Comparison of ENCODE assay signal across 8 cellular contexts in genomic region chr1:235080788-235081187, GRCh38. TPM values are rescaled to one million over a fixed set of nuclear protein-coding genes. Genes with fewer than 3 reads are reported as not detected.
DNase-seq lines count a peak whose midpoint lies in the region; ATAC-seq, FAIRE-seq and TF ChIP-seq lines count a peak whose summit lies in the region.
"Not testable (repeated sequence)": the region's sequence is repeated elsewhere in the genome, so short reads cannot be mapped to it uniquely, and the experiment has no call there.

No MANE protein-coding gene starts in this region.

- H3K4me3 ChIP-seq in A549; HEK293 (ENCODE audit: low read depth, low read length); body of pancreas; hepatocyte; mucosa of rectum (ENCODE audit: low read length in 2 of 2); skeletal muscle tissue (ENCODE audit: low read length in 3 of 3); thyroid gland (replicated peaks in 1 of 3): not testable (repeated sequence)

- not testable (repeated sequence) for DNase-seq in A549 (ENCODE audit: low read depth in 1 of 2, low spot score in 1 of 2); activated CD4-positive, alpha-beta T cell treated with anti-CD3 and anti-CD28 coated beads for 36 hours; body of pancreas; hepatocyte (ENCODE audit: low spot score); thyroid gland

- H3K27ac ChIP-seq in A549 = peak overlapping the region; percentile 97
- not testable (repeated sequence) for H3K27ac ChIP-seq in HEK293 (ENCODE audit: extremely low read depth, low read depth, low read length)
- H3K27ac ChIP-seq in body of pancreas = peak overlapping the region in 3 of 4 donors; percentile 91 to 97 (median 94)
- H3K27ac ChIP-seq in hepatocyte = peak overlapping the region; percentile 97
- H3K27ac ChIP-seq in mucosa of rectum (ENCODE audit: low read depth in 2 of 2, low read length in 2 of 2) = peak overlapping the region; percentile 90 to 92
- peak overlapping the region; percentile 84 for H3K27ac ChIP-seq in skeletal muscle tissue (ENCODE audit: low read depth, low read length)
- peak overlapping the region; percentile 56 to 99 (median 95) for H3K27ac ChIP-seq in thyroid gland

- CTCF ChIA-PET in A549 (lab: Yijun Ruan, JAX) (interaction anchor here (4.0 to 5.5 kb wide), 2 partner anchors 105 to 594 kb away, joined by 32 to 94 read pairs; no protein-coding TSS in a partner anchor), HEK293 (lab: Yijun Ruan, JAX) (interaction anchor here (1.7 kb wide), 1 partner anchor 581 kb away, joined by 7 read pairs; no protein-coding TSS in a partner anchor)
- CTCF ChIA-PET in activated CD4-positive, alpha-beta T cell treated with anti-CD3 and anti-CD28 coated beads for 36 hours (lab: Charles Lee) = interaction anchor here (0.6 kb wide), 1 partner anchor 361 kb away, joined by 4 read pairs; no protein-coding TSS in a partner anchor

- peaks cover 70% of the 10 kb centered on the region for H3K4me1 ChIP-seq in A549
- not testable (repeated sequence) for H3K4me1 ChIP-seq in HEK293 (ENCODE audit: control insufficient read depth, insufficient read depth, low read length)
- peaks cover 62% of the 10 kb centered on the region for H3K4me1 ChIP-seq in body of pancreas
- peaks cover 34% of the 10 kb centered on the region for H3K4me1 ChIP-seq in hepatocyte (ENCODE audit: insufficient read depth)
- peaks cover 38 to 59% of the 10 kb centered on the region in 2 donors for H3K4me1 ChIP-seq in mucosa of rectum (ENCODE audit: control insufficient read depth in 2 of 2, insufficient read depth in 2 of 2, low read length in 2 of 2)
- peaks cover 55 to 59% (median 57%) of the 10 kb centered on the region in 3 donors for H3K4me1 ChIP-seq in skeletal muscle tissue (ENCODE audit: control insufficient read depth in 3 of 3, insufficient read depth in 3 of 3, low read length in 3 of 3)
- H3K4me1 ChIP-seq in thyroid gland = peaks cover 42 to 69% of the 10 kb centered on the region in 2 donors

- FAIRE-seq in A549 (lab: Jason Lieb, UNC) = not testable (repeated sequence)

- not testable (repeated sequence) for ATAC-seq in A549; activated CD4-positive, alpha-beta T cell treated with anti-CD3 and anti-CD28 coated beads for 36 hours; body of pancreas

- TF ChIP-seq EP300 in A549 (IDR thresholded peaks at IDR 0.05) = not testable (repeated sequence)

- H4K20me1 ChIP-seq in hepatocyte (ENCODE audit: insufficient read depth, poor library complexity, severe bottlenecking) = not testable (repeated sequence)

- H2AFZ ChIP-seq in hepatocyte = not testable (repeated sequence)

- peak overlapping the region in 1 of 2 donors; percentile 36 for H3K9ac ChIP-seq in mucosa of rectum (ENCODE audit: low read depth in 1 of 2, low read length in 2 of 2)
- not testable (repeated sequence) for H3K9ac ChIP-seq in skeletal muscle tissue (ENCODE audit: low read depth in 1 of 3, low read length in 3 of 3)

- not testable (repeated sequence) for TF ChIP-seq POLR2A in A549 (IDR thresholded peaks at IDR 0.05; ENCODE audit: low read length); body of pancreas (IDR thresholded peaks at IDR 0.05); thyroid gland (IDR thresholded peaks at IDR 0.05)

- not testable (repeated sequence) for H3K79me2 ChIP-seq in hepatocyte

- TF ChIP-seq RAD21 in A549 (conservative IDR thresholded peaks at IDR 0.05 in 1 of 2, IDR thresholded peaks at IDR 0.05 in 1 of 2) = not testable (repeated sequence)

- peak overlapping the region; percentile 38 for H3K27ac Mint-ChIP-seq in activated CD4-positive, alpha-beta T cell treated with anti-CD3 and anti-CD28 coated beads for 36 hours

- not testable (repeated sequence) for H3K36me3 ChIP-seq in HEK293 (ENCODE audit: control insufficient read depth in 2 of 2, insufficient read depth in 1 of 2, low read length in 2 of 2); body of pancreas (replicated peaks in 1 of 2; ENCODE audit: insufficient read depth in 1 of 2, low read depth in 2 of 2); hepatocyte (replicated peaks; ENCODE audit: insufficient read depth, low read depth); mucosa of rectum (ENCODE audit: control insufficient read depth in 2 of 2, insufficient read depth in 2 of 2, low read length in 2 of 2); skeletal muscle tissue (ENCODE audit: control insufficient read depth in 3 of 3, insufficient read depth in 3 of 3, low read length in 3 of 3); thyroid gland

- H3K4me2 ChIP-seq in A549, hepatocyte: not testable (repeated sequence)

- not testable (repeated sequence) for H3K27me3 Mint-ChIP-seq in activated CD4-positive, alpha-beta T cell treated with anti-CD3 and anti-CD28 coated beads for 36 hours

- H3K36me3 Mint-ChIP-seq in activated CD4-positive, alpha-beta T cell treated with anti-CD3 and anti-CD28 coated beads for 36 hours (ENCODE audit: low read depth) = not testable (repeated sequence)

- POLR2A ChIA-PET in A549 (lab: Yijun Ruan, JAX); activated CD4-positive, alpha-beta T cell treated with anti-CD3 and anti-CD28 coated beads for 36 hours (lab: Charles Lee): not testable (repeated sequence)
- POLR2A ChIA-PET in HEK293 (lab: Yijun Ruan, JAX) = interaction anchor here (0.6 kb wide), 1 partner anchor 51 kb away, joined by 3 read pairs; no protein-coding TSS in a partner anchor

- intact Hi-C loops in activated CD4-positive, alpha-beta T cell treated with anti-CD3 and anti-CD28 coated beads for 36 hours (cut with DNase I, micrococcal nuclease) = loop anchor here in 1 of 2 experiments (10.0 kb wide), 1 partner anchor 756 kb away; no protein-coding TSS in a partner anchor
- intact Hi-C loops in body of pancreas (cut with DNase I) = loop anchor here (10.0 kb wide), 1 partner anchor 486 kb away; no protein-coding TSS in a partner anchor
- intact Hi-C loops in thyroid gland (cut with DNase I) = loop anchor here (5.0 to 10.0 kb wide), 2 partner anchors 346 to 468 kb away; partner anchors contain the start of gene IRF2BP2

- H3K4me1 Mint-ChIP-seq in activated CD4-positive, alpha-beta T cell treated with anti-CD3 and anti-CD28 coated beads for 36 hours = peaks cover 26% of the 10 kb centered on the region

- 94% methylated on average over 5 of the region's 5 CpGs for WGBS in A549 (ENCODE audit: missing lambda C conversion rate)
- WGBS in body of pancreas, 2 donors = 93 to 97% methylated on average over 4 to 5 of the region's 5 CpGs
- 96% methylated on average over 5 of the region's 5 CpGs for WGBS in hepatocyte (ENCODE audit: low lambda C conversion rate, missing lambda C conversion rate)
- 96% methylated on average over 5 of the region's 5 CpGs for WGBS in thyroid gland, 2 donors

- TF ChIP-seq CTCF in A549 (IDR thresholded peaks at IDR 0.05); HEK293 (tag by site-specific recombination; IDR thresholded peaks at IDR 0.05); body of pancreas (IDR thresholded peaks at IDR 0.05); hepatocyte (IDR thresholded peaks at IDR 0.05; ENCODE audit: poor library complexity); thyroid gland (IDR thresholded peaks at IDR 0.05): not testable (repeated sequence)

- H3K9me2 ChIP-seq in hepatocyte (replicated peaks; ENCODE audit: insufficient read depth) = not testable (repeated sequence)

- H3K9me3 Mint-ChIP-seq in activated CD4-positive, alpha-beta T cell treated with anti-CD3 and anti-CD28 coated beads for 36 hours (ENCODE audit: low read depth) = not testable (repeated sequence)

- not testable (repeated sequence) for H3K27me3 ChIP-seq in body of pancreas; hepatocyte; mucosa of rectum (ENCODE audit: control insufficient read depth in 2 of 2, insufficient read depth in 2 of 2, low read length in 2 of 2); skeletal muscle tissue (ENCODE audit: control insufficient read depth in 3 of 3, insufficient read depth in 3 of 3, low read length in 3 of 3); thyroid gland

- not testable (repeated sequence) for H3K4me3 Mint-ChIP-seq in activated CD4-positive, alpha-beta T cell treated with anti-CD3 and anti-CD28 coated beads for 36 hours

- H3K9me3 ChIP-seq in A549; HEK293 (ENCODE audit: control insufficient read depth, insufficient read depth, low read depth, low read length); body of pancreas; hepatocyte (ENCODE audit: low read depth); mucosa of rectum (ENCODE audit: control insufficient read depth in 2 of 2, low read length in 2 of 2); skeletal muscle tissue (ENCODE audit: control insufficient read depth in 3 of 3, low read length in 3 of 3); thyroid gland: not testable (repeated sequence)

TF ChIP-seq in HEK293, 187 proteins besides CTCF, POLR2A, EP300 and RAD21:
- peak; percentile 63; the same call in 1 of the 2 replicates for TF ChIP-seq ZNF366 (tag by site-specific recombination; conservative IDR thresholded peaks at IDR 0.05)

RNA-seq across cellular contexts. Expression of gene TOMM20, which starts 47.8 kb away (rescaled TPM):
- polyA plus RNA-seq in A549 (2011; rRNA removed) (118 and 122 TPM in 2 replicates), A549 (2017; fragmentation: RNase III; extraction: RNeasy Plus Mini Kit Qiagen cat#74134 plus additional on column Dnase treatment) (106 to 113 TPM (median 112 TPM) in 3 replicates), hepatocyte (51.8 and 55.0 TPM in 2 replicates)
- polyA plus RNA-seq in A549 (2012; cell fraction: cytosol; rRNA removed) = 51.7 and 54.5 TPM in 2 replicates
- polyA plus RNA-seq in A549 (2012; cell fraction: nucleus; rRNA removed) = 15.8 and 18.1 TPM in 2 replicates
- 27.0 and 34.3 TPM in 2 replicates for polyA minus RNA-seq in A549 (2011; rRNA and poly(A)+ RNA removed)
- 100 to 1,000 TPM in 1 of 2 experiments, 10 to 100 TPM in 1; 62.1 to 148 TPM for total RNA-seq in activated CD4-positive, alpha-beta T cell treated with anti-CD3 and anti-CD28 coated beads for 36 hours
- total RNA-seq in body of pancreas (10 to 100 TPM; 54.7 to 75.2 TPM), hepatocyte (96.4 and 99.6 TPM in 2 replicates), skeletal muscle tissue (67.8 TPM), thyroid gland (100 to 1,000 TPM; 117 to 204 (median 157) TPM)
